Comparison of ENCODE assay signal across 33 cellular contexts in genomic region chr19:29015569-29015968, GRCh38.
"Had no signal": no experiment of that assay in that cellular context is flagged by ENCODE, and none has a peak within 500 bp of the region (broad histone marks: within the 10 kb centered on the region; RNA-seq: fewer than 3 reads in every experiment).

No MANE protein-coding gene starts in this region.

- H3K4me1 Mint-ChIP-seq: activated B cell treated with CpG ODN at 0.5 μM for 24 hours; activated CD4-positive, alpha-beta T cell treated with anti-CD3 and anti-CD28 coated beads, Interleukin-2, amount 10 ng/mL, durations not matched to agents 24 days and 14 days; activated naive CD8-positive, alpha-beta T cell treated with anti-CD3 and anti-CD28 coated beads for 36 hours; activated T-helper 17 cell treated with anti-CD3 and anti-CD28 coated beads, Interleukin-2, amount 50 U/mL, for 72 hours had no signal

- H3K27ac ChIP-seq: adrenal gland, cardiac muscle cell, VCaP had no signal

- DNase-seq: activated B cell treated with CpG ODN at 0.5 μM for 24 hours; activated CD4-positive, alpha-beta memory T cell treated with anti-CD3 and anti-CD28 coated beads for 36 hours; activated CD4-positive, alpha-beta T cell treated with anti-CD3 and anti-CD28 coated beads for 4 hours; activated CD4-positive, alpha-beta T cell treated with anti-CD3 and anti-CD28 coated beads, Interleukin-2, amount 10 ng/mL, durations not matched to agents 24 days and 14 days; activated CD4-positive, alpha-beta T cell treated with anti-CD3 and anti-CD28 coated beads, Interleukin-2, amount 50 U/mL, for 1 hour; activated CD4-positive, alpha-beta T cell treated with anti-CD3 and anti-CD28 coated beads, Interleukin-2, amount 50 U/mL, for 4 hours; activated CD4-positive, CD25-positive, alpha-beta regulatory T cell treated with anti-CD3 and anti-CD28 coated beads, Interleukin-2, amount 50 U/mL, for 72 hours; activated CD8-positive, alpha-beta memory T cell treated with anti-CD3 and anti-CD28 coated beads, Interleukin-2, amount 50 U/mL, for 4 hours; activated CD8-positive, alpha-beta T cell treated with anti-CD3 and anti-CD28 coated beads for 36 hours; activated effector memory CD4-positive, alpha-beta T cell treated with anti-CD3 and anti-CD28 coated beads, Interleukin-2, amount 50 U/mL, for 16 hours; activated gamma-delta T cell treated with Interleukin-2 at 50 U/mL for 16 hours; activated naive CD4-positive, alpha-beta T cell; activated naive CD4-positive, alpha-beta T cell treated with anti-CD3 and anti-CD28 coated beads for 36 hours; activated naive CD4-positive, alpha-beta T cell treated with anti-CD3 and anti-CD28 coated beads, Interleukin-2, amount 50 U/mL, for 16 hours; activated naive CD8-positive, alpha-beta T cell treated with anti-CD3 and anti-CD28 coated beads for 36 hours; activated T-cell treated with anti-CD3 and anti-CD28 coated beads for 4 hours; activated T-cell treated with anti-CD3 and anti-CD28 coated beads, Interleukin-2, amount 50 U/mL, for 1 hour; activated T-cell treated with anti-CD3 and anti-CD28 coated beads, Interleukin-2, amount 50 U/mL, for 4 hours; activated T-cell treated with anti-CD3 and anti-CD28 coated beads, Interleukin-2, amount 50 U/mL, for 72 hours; adrenal gland; amniotic stem cell; caudate nucleus; T-helper 1 cell; T-helper 2 cell; T-helper 9 cell had no signal

- H3K27ac Mint-ChIP-seq: activated B cell treated with CpG ODN at 0.5 μM for 24 hours; activated CD4-positive, alpha-beta memory T cell treated with anti-CD3 and anti-CD28 coated beads for 36 hours; activated CD4-positive, alpha-beta T cell treated with anti-CD3 and anti-CD28 coated beads, Interleukin-2, amount 10 ng/mL, durations not matched to agents 24 days and 14 days; activated CD8-positive, alpha-beta T cell treated with anti-CD3 and anti-CD28 coated beads for 36 hours; activated naive CD4-positive, alpha-beta T cell treated with anti-CD3 and anti-CD28 coated beads for 36 hours; activated naive CD4-positive, alpha-beta T cell treated with anti-CD3 and anti-CD28 coated beads, Interleukin-2, amount 50 U/mL, for 72 hours; activated naive CD8-positive, alpha-beta T cell treated with anti-CD3 and anti-CD28 coated beads for 36 hours; activated T-cell treated with anti-CD3 and anti-CD28 coated beads, Interleukin-2, amount 50 U/mL, for 72 hours; activated T-helper 1 cell treated with anti-CD3 and anti-CD28 coated beads, Interleukin-12 subunit alpha, Interleukin-12 subunit beta, Interleukin-2, Interleukin-4 antibody, amounts not matched to agents 30 ng/mL and 10 ng/mL and 1 ng/mL, durations not matched to agents 14 hours and 24 hours and 36 hours; activated T-helper 17 cell treated with anti-CD3 and anti-CD28 coated beads, Interleukin-2, amount 50 U/mL, for 72 hours; brain; T-helper 1 cell treated with Interleukin-12 subunit alpha and Interleukin-12 subunit beta and Interleukin-4 antibody, amounts not matched to agents 30 μg/mL and 1 μg/mL, for 36 hours; T-helper 2 cell treated with Interferon-gamma antibody and Interleukin-4, amounts not matched to agents 5 μg/mL and 100 μg/mL, for 36 hours had no signal

- H3K9me3 ChIP-seq: adrenal gland had no signal

- H3K4me3 ChIP-seq: adrenal gland, cardiac muscle cell had no signal

- H3K36me3 ChIP-seq: adrenal gland, cardiac muscle cell had no signal

- H3K9me3 Mint-ChIP-seq: activated B cell treated with CpG ODN at 0.5 μM for 24 hours; activated CD4-positive, alpha-beta memory T cell treated with anti-CD3 and anti-CD28 coated beads for 36 hours; activated CD4-positive, alpha-beta T cell treated with anti-CD3 and anti-CD28 coated beads, Interleukin-2, amount 10 ng/mL, durations not matched to agents 24 days and 14 days; activated CD8-positive, alpha-beta T cell treated with anti-CD3 and anti-CD28 coated beads for 36 hours; activated naive CD4-positive, alpha-beta T cell treated with anti-CD3 and anti-CD28 coated beads for 36 hours; activated naive CD4-positive, alpha-beta T cell treated with anti-CD3 and anti-CD28 coated beads, Interleukin-2, amount 50 U/mL, for 72 hours; activated naive CD8-positive, alpha-beta T cell treated with anti-CD3 and anti-CD28 coated beads for 36 hours; activated T-cell treated with anti-CD3 and anti-CD28 coated beads, Interleukin-2, amount 50 U/mL, for 4 hours; activated T-helper 1 cell treated with anti-CD3 and anti-CD28 coated beads, Interleukin-12 subunit alpha, Interleukin-12 subunit beta, Interleukin-2, Interleukin-4 antibody, amounts not matched to agents 30 ng/mL and 10 ng/mL and 1 ng/mL, durations not matched to agents 14 hours and 24 hours and 36 hours; activated T-helper 17 cell treated with anti-CD3 and anti-CD28 coated beads, Interleukin-2, amount 50 U/mL, for 72 hours; T-helper 1 cell treated with Interleukin-12 subunit alpha and Interleukin-12 subunit beta and Interleukin-4 antibody, amounts not matched to agents 30 μg/mL and 1 μg/mL, for 36 hours; T-helper 2 cell treated with Interferon-gamma antibody and Interleukin-4, amounts not matched to agents 5 μg/mL and 100 μg/mL, for 36 hours had no signal

- ATAC-seq: activated CD8-positive, alpha-beta T cell treated with anti-CD3 and anti-CD28 coated beads for 36 hours; activated naive CD4-positive, alpha-beta T cell treated with anti-CD3 and anti-CD28 coated beads, Interleukin-2, amount 50 U/mL, for 72 hours; activated T-cell treated with anti-CD3 and anti-CD28 coated beads, Interleukin-2, amount 50 U/mL, for 4 hours; activated T-cell treated with anti-CD3 and anti-CD28 coated beads, Interleukin-2, amount 50 U/mL, for 72 hours; activated T-helper 17 cell treated with anti-CD3 and anti-CD28 coated beads, Interleukin-2, amount 50 U/mL, for 72 hours had no signal

- H3K4me1 ChIP-seq: adrenal gland had no signal

- H3K36me3 Mint-ChIP-seq: activated CD4-positive, alpha-beta memory T cell treated with anti-CD3 and anti-CD28 coated beads for 36 hours; activated naive CD4-positive, alpha-beta T cell treated with anti-CD3 and anti-CD28 coated beads, Interleukin-2, amount 50 U/mL, for 72 hours; activated naive CD8-positive, alpha-beta T cell treated with anti-CD3 and anti-CD28 coated beads for 36 hours; brain had no signal

- H3K27me3 Mint-ChIP-seq: activated B cell treated with CpG ODN at 0.5 μM for 24 hours; activated CD4-positive, alpha-beta T cell treated with anti-CD3 and anti-CD28 coated beads, Interleukin-2, amount 10 ng/mL, durations not matched to agents 24 days and 14 days; activated T-helper 17 cell treated with anti-CD3 and anti-CD28 coated beads, Interleukin-2, amount 50 U/mL, for 72 hours had no signal

- H3K4me3 Mint-ChIP-seq: activated B cell treated with CpG ODN at 0.5 μM for 24 hours; activated CD4-positive, alpha-beta memory T cell treated with anti-CD3 and anti-CD28 coated beads for 36 hours; activated CD4-positive, alpha-beta T cell treated with anti-CD3 and anti-CD28 coated beads, Interleukin-2, amount 10 ng/mL, durations not matched to agents 24 days and 14 days; activated CD8-positive, alpha-beta T cell treated with anti-CD3 and anti-CD28 coated beads for 36 hours; activated naive CD4-positive, alpha-beta T cell treated with anti-CD3 and anti-CD28 coated beads for 36 hours; activated naive CD8-positive, alpha-beta T cell treated with anti-CD3 and anti-CD28 coated beads for 36 hours; activated T-cell treated with anti-CD3 and anti-CD28 coated beads, Interleukin-2, amount 50 U/mL, for 4 hours; activated T-cell treated with anti-CD3 and anti-CD28 coated beads, Interleukin-2, amount 50 U/mL, for 72 hours; activated T-helper 1 cell treated with anti-CD3 and anti-CD28 coated beads, Interleukin-12 subunit alpha, Interleukin-12 subunit beta, Interleukin-2, Interleukin-4 antibody, amounts not matched to agents 30 ng/mL and 10 ng/mL and 1 ng/mL, durations not matched to agents 14 hours and 24 hours and 36 hours; activated T-helper 17 cell treated with anti-CD3 and anti-CD28 coated beads, Interleukin-2, amount 50 U/mL, for 72 hours; brain; T-helper 1 cell treated with Interleukin-12 subunit alpha and Interleukin-12 subunit beta and Interleukin-4 antibody, amounts not matched to agents 30 μg/mL and 1 μg/mL, for 36 hours; T-helper 2 cell treated with Interferon-gamma antibody and Interleukin-4, amounts not matched to agents 5 μg/mL and 100 μg/mL, for 36 hours had no signal
